In the genomic region with DNA sequence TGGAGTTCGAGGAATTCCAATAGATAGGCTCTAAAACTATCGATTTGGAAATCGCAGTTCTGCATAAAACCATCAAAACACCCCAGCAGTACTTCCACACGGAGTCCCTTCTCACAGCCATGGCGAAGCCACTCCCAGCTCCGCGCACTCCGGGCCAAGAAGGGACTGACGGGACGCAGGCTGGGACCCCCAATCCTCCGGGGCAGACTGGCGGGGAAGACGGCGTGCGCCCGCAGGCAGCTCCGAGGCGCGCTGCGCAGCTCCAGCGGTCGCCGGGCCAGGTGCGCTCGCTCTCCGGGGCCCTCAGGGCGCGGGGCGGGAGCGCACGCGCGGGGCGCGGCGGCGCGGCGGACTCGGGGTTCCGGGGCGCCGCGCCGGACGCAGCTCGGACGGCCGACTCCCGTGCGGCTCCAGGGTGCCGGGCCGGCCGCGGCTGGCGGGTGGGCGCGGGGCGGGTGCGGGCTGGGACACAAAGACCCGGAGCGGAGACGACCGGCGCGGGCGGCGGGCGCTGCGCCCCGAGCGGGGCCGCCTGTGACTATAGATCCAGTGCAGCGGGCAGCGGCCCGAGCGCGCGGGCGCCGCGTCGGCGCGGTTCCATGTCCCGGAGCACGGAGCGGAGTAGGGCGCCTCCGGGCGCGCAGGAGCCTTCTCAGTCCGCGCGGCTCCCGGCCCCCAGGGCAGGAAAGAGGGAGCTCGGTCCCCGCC, we compare ENCODE assay signal across 8 cellular contexts. TPM values are rescaled to one million over a fixed set of nuclear protein-coding genes. Genes with fewer than 3 reads are reported as not detected.
DNase-seq lines count a peak whose midpoint lies in the region; ATAC-seq and TF ChIP-seq lines count a peak whose summit lies in the region.

No MANE protein-coding gene starts in this region.

- H3K9me3 Mint-ChIP-seq in activated CD4-positive, alpha-beta T cell treated with anti-CD3 and anti-CD28 coated beads, Interleukin-2, amount 10 ng/mL, durations not matched to agents 7 days and 5 days = no peaks in the 10 kb centered on the region
- H3K9me3 Mint-ChIP-seq in naive B cell = no peaks in the 10 kb centered on the region

- no peak overlapping the region for H3K27ac Mint-ChIP-seq in activated CD4-positive, alpha-beta T cell treated with anti-CD3 and anti-CD28 coated beads, Interleukin-2, amount 10 ng/mL, durations not matched to agents 7 days and 5 days
- peak overlapping the region in 1 of 6 donors; percentile 76 for H3K27ac Mint-ChIP-seq in naive B cell

- H3K4me1 Mint-ChIP-seq in activated CD4-positive, alpha-beta T cell treated with anti-CD3 and anti-CD28 coated beads, Interleukin-2, amount 10 ng/mL, durations not matched to agents 7 days and 5 days = peaks cover 16% of the 10 kb centered on the region
- peaks cover 15 to 29% (median 20%) of the 10 kb centered on the region in 3 donors for H3K4me1 Mint-ChIP-seq in naive B cell

- POLR2A ChIA-PET in activated CD4-positive, alpha-beta T cell treated with anti-CD3 and anti-CD28 coated beads, Interleukin-2, amount 10 ng/mL, durations not matched to agents 7 days and 5 days (lab: Charles Lee) = no interaction called here

- DNase-seq in COR-L47 (lab: John Stamatoyannopoulos, UW) (peak; percentile 23), erythroblast (lab: John Stamatoyannopoulos, UW) (peak; percentile 35 to 42), naive B cell (peak; percentile 33), NCI-H1436 (lab: John Stamatoyannopoulos, UW) (no peak), AML-193 (lab: John Stamatoyannopoulos, UW) (no peak)
- no peak for DNase-seq in activated CD4-positive, alpha-beta T cell treated with anti-CD3 and anti-CD28 coated beads, Interleukin-2, amount 10 ng/mL, durations not matched to agents 7 days and 5 days

- ATAC-seq in GM19438 (IDR thresholded peaks at IDR 0.05; ENCODE audit: low read depth, unreplicated experiment) (peak; percentile 31), HG03432 (IDR thresholded peaks at IDR 0.05; ENCODE audit: unreplicated experiment) (peak; percentile 28), naive B cell (ENCODE audit: low read depth in 2 of 2) (peak; percentile 14 to 15)

- peak overlapping the region; percentile 77 for H3K4me3 Mint-ChIP-seq in activated CD4-positive, alpha-beta T cell treated with anti-CD3 and anti-CD28 coated beads, Interleukin-2, amount 10 ng/mL, durations not matched to agents 7 days and 5 days
- peak overlapping the region; percentile 81 to 98 (median 86) for H3K4me3 Mint-ChIP-seq in naive B cell

- H3K27me3 Mint-ChIP-seq in activated CD4-positive, alpha-beta T cell treated with anti-CD3 and anti-CD28 coated beads, Interleukin-2, amount 10 ng/mL, durations not matched to agents 7 days and 5 days = peaks cover 43% of the 10 kb centered on the region
- H3K27me3 Mint-ChIP-seq in naive B cell = peaks cover 38 to 44% (median 38%) of the 10 kb centered on the region in 3 donors

- H3K36me3 Mint-ChIP-seq in activated CD4-positive, alpha-beta T cell treated with anti-CD3 and anti-CD28 coated beads, Interleukin-2, amount 10 ng/mL, durations not matched to agents 7 days and 5 days (ENCODE audit: low read depth) = no peaks in the 10 kb centered on the region
- H3K36me3 Mint-ChIP-seq in naive B cell = peaks cover 0 to 5% of the 10 kb centered on the region in 2 donors

- CTCF ChIA-PET in activated CD4-positive, alpha-beta T cell treated with anti-CD3 and anti-CD28 coated beads, Interleukin-2, amount 10 ng/mL, durations not matched to agents 7 days and 5 days (lab: Charles Lee) = interaction anchor here (1.1 to 3.7 kb wide), 2 partner anchors 33 to 1398 kb away, joined by 3 to 30 read pairs; partner anchors contain the start of gene ARGLU1

- no peak for TF ChIP-seq POLR2A in erythroblast (IDR thresholded peaks at IDR 0.05; ENCODE audit: low read length)

RNA-seq across cellular contexts. Expression of gene EFNB2, which starts 0.5 kb away (rescaled TPM):
- under 1 TPM; 0.04 to 0.10 TPM for total RNA-seq in activated CD4-positive, alpha-beta T cell treated with anti-CD3 and anti-CD28 coated beads, Interleukin-2, amount 10 ng/mL, durations not matched to agents 7 days and 5 days
- under 1 TPM in 3 of 6 donors, not detected in 3; 0.12 to 0.33 (median 0.28) TPM for polyA plus RNA-seq in naive B cell (ENCODE audit: low read depth in 6 of 6)

RNA-seq across cellular contexts. Expression of gene ARGLU1, which starts 32.9 kb away (rescaled TPM):
- 100 to 1,000 TPM; 119 to 132 TPM for total RNA-seq in activated CD4-positive, alpha-beta T cell treated with anti-CD3 and anti-CD28 coated beads, Interleukin-2, amount 10 ng/mL, durations not matched to agents 7 days and 5 days
- 10 to 100 TPM; 30.3 to 63.7 (median 43.3) TPM for polyA plus RNA-seq in naive B cell (ENCODE audit: low read depth in 6 of 6)

Comparison
In these comparisons a context has a peak if more than half of its experiments do, and no peak if none do; other contexts are left out.
1. DNase-seq: peak in COR-L47 (single experiment), erythroblast (2 of 2) and naive B cell (single experiment); none in activated CD4-positive, alpha-beta T cell treated with anti-CD3 and anti-CD28 coated beads, Interleukin-2, amount 10 ng/mL, durations not matched to agents 7 days and 5 days (single experiment), NCI-H1436 (single experiment) and AML-193 (0 of 2).
2. Peak in every context shown above with its lines, with median percentiles within 50 percentile points of each other: ATAC-seq.